In genomic region chr11:67054851-67055523, GRCh38 we compare ENCODE assay signal across 1 cellular context.
A peak's percentile ranks its signal among the peaks of the same experiment; 100 is the strongest.
TF ChIP-seq lines count a peak whose summit lies in the region.

No MANE protein-coding gene starts in this region.

TF ChIP-seq in HepG2, 621 proteins besides CTCF, POLR2A, EP300 and RAD21 (continues in another document):
- TF ChIP-seq ZBTB25 (CRISPR knock-in tag; IDR thresholded peaks at IDR 0.05) (peak; percentile 29; the same call in 1 of the 2 replicates), ZBTB38 (CRISPR knock-in tag; IDR thresholded peaks at IDR 0.05) (no peak), PATZ1 (CRISPR knock-in tag; IDR thresholded peaks at IDR 0.05) (peak; percentile 69), SMAD9 (CRISPR knock-in tag; IDR thresholded peaks at IDR 0.05) (no peak), ZNF274 (CRISPR knock-in tag; IDR thresholded peaks at IDR 0.05) (no peak), PPARG (CRISPR knock-in tag; conservative IDR thresholded peaks at IDR 0.05) (0 out of 2 replicates have a peak, but pooled peaks have one; percentile 30), ZSCAN9 (CRISPR knock-in tag; IDR thresholded peaks at IDR 0.05; ENCODE audit: borderline replicate concordance) (0 out of 2 replicates have a peak, but pooled peaks have one; percentile 66), HDAC2 (CRISPR knock-in tag; IDR thresholded peaks at IDR 0.05) (peak; percentile 84), ZNF33B (CRISPR knock-in tag; IDR thresholded peaks at IDR 0.05) (no peak), ZNF24 (IDR thresholded peaks at IDR 0.05) (peak; percentile 27; the same call in 1 of the 2 replicates), KDM6A (CRISPR knock-in tag; IDR thresholded peaks at IDR 0.05; ENCODE audit: low read depth) (peak; percentile 37; the same call in 1 of the 2 replicates), RFX1 (IDR thresholded peaks at IDR 0.05) (peak; percentile 82), ZNF800 (CRISPR knock-in tag; IDR thresholded peaks at IDR 0.05) (no peak), ZNF687 (CRISPR knock-in tag; IDR thresholded peaks at IDR 0.05) (no peak), ZNF446 (CRISPR knock-in tag; IDR thresholded peaks at IDR 0.05) (no peak), HNRNPL (IDR thresholded peaks at IDR 0.05; ENCODE audit: low read depth, low read length) (no peak), ARID3A (IDR thresholded peaks at IDR 0.05; ENCODE audit: low read depth, low read length) (peak; percentile 95), ZBTB7A (CRISPR knock-in tag; IDR thresholded peaks at IDR 0.05) (0 out of 2 replicates have a peak, but pooled peaks have one; percentile 16), SMARCC2 (IDR thresholded peaks at IDR 0.05) (no peak), TFE3 (CRISPR knock-in tag; IDR thresholded peaks at IDR 0.05) (peak; percentile 53; the same call in 1 of the 2 replicates), BRCA1 (CRISPR knock-in tag; IDR thresholded peaks at IDR 0.05) (no peak), DRAP1 (CRISPR knock-in tag; IDR thresholded peaks at IDR 0.05) (0 out of 2 replicates have a peak, but pooled peaks have one; percentile 20), ZNF18 (CRISPR knock-in tag; IDR thresholded peaks at IDR 0.05; ENCODE audit: insufficient replicate concordance) (no peak), MXD4 (CRISPR knock-in tag; IDR thresholded peaks at IDR 0.05) (peak; percentile 57; the same call in 1 of the 2 replicates), RFX5 (IDR thresholded peaks at IDR 0.05; ENCODE audit: low read depth, low read length) (peak; percentile 91), FOXA3 (CRISPR knock-in tag; IDR thresholded peaks at IDR 0.05) (peak; percentile 84), MIER3 (CRISPR knock-in tag; IDR thresholded peaks at IDR 0.05; ENCODE audit: borderline replicate concordance) (peak; percentile 65; the same call in 1 of the 2 replicates), JDP2 (CRISPR knock-in tag; IDR thresholded peaks at IDR 0.05; ENCODE audit: borderline replicate concordance) (no peak), SOX5 (CRISPR knock-in tag; IDR thresholded peaks at IDR 0.05; ENCODE audit: borderline replicate concordance) (peak; percentile 82), KIAA2018 (CRISPR knock-in tag; IDR thresholded peaks at IDR 0.05; ENCODE audit: borderline replicate concordance) (no peak), HNRNPLL (IDR thresholded peaks at IDR 0.05; ENCODE audit: low read depth, low read length, poor library complexity, severe bottlenecking) (no peak), TGIF2 (CRISPR knock-in tag; IDR thresholded peaks at IDR 0.05) (peak; percentile 26; the same call in 1 of the 2 replicates), ZNF598 (CRISPR knock-in tag; IDR thresholded peaks at IDR 0.05; ENCODE audit: borderline replicate concordance) (no peak), CEBPG (CRISPR knock-in tag; IDR thresholded peaks at IDR 0.05) (peak; percentile 75), YEATS4 (CRISPR knock-in tag; IDR thresholded peaks at IDR 0.05; ENCODE audit: borderline replicate concordance) (peak; percentile 46; the same call in 1 of the 2 replicates)
